Comparison of ENCODE assay signal across 26 cellular contexts in genomic region chr9:81211741-81212140, GRCh38.
DNase-seq lines count a peak whose midpoint lies in the region; ATAC-seq, FAIRE-seq and TF ChIP-seq lines count a peak whose summit lies in the region.
"Had no signal": no experiment of that assay in that cellular context is flagged by ENCODE, and none has a peak within 500 bp of the region (broad histone marks: within the 10 kb centered on the region; RNA-seq: fewer than 3 reads in every experiment).

No MANE protein-coding gene starts in this region.

- no peaks in the 10 kb centered on the region for H3K27me3 ChIP-seq in A673 (replicated peaks; ENCODE audit: insufficient read depth, low read depth, low read length, poor library complexity)
- H3K27me3 ChIP-seq: BE2C, BLaER1 had no signal

- POLR2A ChIA-PET in A673 (lab: Charles Lee; ENCODE audit: low non-redundant PET) = no interaction called here

- no peak overlapping the region for H3K4me3 ChIP-seq in A673 (ENCODE audit: low read depth, low read length, poor library complexity, severe bottlenecking)
- H3K4me3 ChIP-seq: A549, BLaER1 had no signal

- CTCF ChIA-PET in A673 (lab: Charles Lee) = no interaction called here

- intact Hi-C loops in A673 (cut with micrococcal nuclease; ENCODE audit: unreplicated experiment) = no loop called here

- H3K9me3 ChIP-seq in A673 (ENCODE audit: low read depth, low read length, poor library complexity, severe bottlenecking) = no peaks in the 10 kb centered on the region
- H3K9me3 ChIP-seq: A549, BE2C, Caco-2 had no signal

- H3K36me3 ChIP-seq in A673 (ENCODE audit: insufficient read depth, low read length, poor library complexity, severe bottlenecking) = no peaks in the 10 kb centered on the region
- H3K36me3 ChIP-seq: BE2C, BLaER1 had no signal

- H3K4me1 ChIP-seq in A673 (ENCODE audit: insufficient read depth, low read length, poor library complexity, severe bottlenecking) = no peaks in the 10 kb centered on the region
- H3K4me1 ChIP-seq: A549, BE2C, BLaER1, Caco-2 had no signal

- in situ Hi-C loops in Caki2 (cut with HindIII; ENCODE audit: low pct_unique_long_range_greater_than_20kb, low sequenced_read_pairs) = no loop called here

- FAIRE-seq in HTR-8/SVneo (lab: Jason Lieb, UNC) = no peak
- FAIRE-seq: A549, G401.6, GM12891, GM19239 had no signal

- no peak overlapping the region for H3K27ac ChIP-seq in A673 (ENCODE audit: low read depth, low read length, poor library complexity, severe bottlenecking)
- H3K27ac ChIP-seq: 22Rv1, A549, BLaER1 had no signal

- ATAC-seq in HG03139 (IDR thresholded peaks at IDR 0.05; ENCODE audit: unreplicated experiment) = no peak
- no peak for ATAC-seq in HG02884 (IDR thresholded peaks at IDR 0.05; ENCODE audit: unreplicated experiment)
- ATAC-seq: A549 had no signal

- BruUV-seq in A673 (replicated peaks; lab: Mats Ljungman, UMichigan) = no TSS peak

- DNase-seq in Caki2 (ENCODE audit: low read depth) (peak; percentile 27), EL (peak; percentile 11), M059J (ENCODE audit: low read depth) (peak; percentile 84), foreskin melanocyte (peak; percentile 22), HTR-8/SVneo (ENCODE audit: insufficient read length, low spot score) (no peak), A673 (ENCODE audit: low spot score) (no peak)
- DNase-seq: ACHN; BE2C; C1 segment of cervical spinal cord; Caco-2; CD4-positive, alpha-beta memory T cell; CD4-positive, CD25-positive, alpha-beta regulatory T cell; CD8-positive, alpha-beta memory T cell; DMS 273 treated with DMSO at 0.1 percent for 48 hours; DMS53; DMS79; DND-41; GF-D8 had no signal

- TF ChIP-seq CTCF in A673 (conservative IDR thresholded peaks at IDR 0.05; ENCODE audit: low read depth, low read length) = no peak

Comparison
In these comparisons a context has a peak if more than half of its experiments do, and no peak if none do; other contexts are left out.
1. DNase-seq: peak in Caki2 (single experiment), EL (single experiment), M059J (single experiment) and foreskin melanocyte (single experiment); none in HTR-8/SVneo (single experiment) and A673 (single experiment).